Comparison of ENCODE assay signal across 8 cellular contexts in genomic region chr12:48001426-48002178, GRCh38. TPM values are rescaled to one million over a fixed set of nuclear protein-coding genes. Genes with fewer than 3 reads are reported as not detected.
A peak's percentile ranks its signal among the peaks of the same experiment; 100 is the strongest.
DNase-seq lines count a peak whose midpoint lies in the region; ATAC-seq and TF ChIP-seq lines count a peak whose summit lies in the region.

No MANE protein-coding gene starts in this region.

- no peak for TF ChIP-seq CTCF in body of pancreas (IDR thresholded peaks at IDR 0.05)

- no peak for TF ChIP-seq POLR2A in body of pancreas (IDR thresholded peaks at IDR 0.05)

- intact Hi-C loops in body of pancreas (cut with DNase I), result no loop called here

- H3K4me3 ChIP-seq in body of pancreas, result no peak overlapping the region

- DNase-seq in DMS 273 (lab: John Stamatoyannopoulos, UW; ENCODE audit: unreplicated experiment), result peak; percentile 67
- no peak for DNase-seq in DMS 273 treated with DMSO at 0.1 percent for 48 hours (lab: John Stamatoyannopoulos, UW)
- DNase-seq in NCI-H146 (lab: John Stamatoyannopoulos, UW), result peak; percentile 74
- peak; percentile 17 to 58 (median 32) for DNase-seq in body of pancreas
- no peak for DNase-seq in immature natural killer cell
- DNase-seq in stimulated activated effector memory CD8-positive, alpha-beta T cell treated with anti-CD3 and anti-CD28 coated beads, Interleukin-12 subunit alpha, Interleukin-12 subunit beta, amount 100 ng/mL, for 72 hours (ENCODE audit: low spot score in 2 of 2), result no peak
- no peak for DNase-seq in NCI-H446 treated with DMSO at 0.1 percent for 48 hours (lab: John Stamatoyannopoulos, UW)

- WGBS in body of pancreas, 2 donors, result 0% methylated on average over 21 to 51 of the region's 51 CpGs

- H3K36me3 Mint-ChIP-seq in immature natural killer cell, result no peaks in the 10 kb centered on the region
- H3K36me3 Mint-ChIP-seq in stimulated activated effector memory CD8-positive, alpha-beta T cell treated with anti-CD3 and anti-CD28 coated beads, Interleukin-12 subunit alpha, Interleukin-12 subunit beta, amount 100 ng/mL, for 72 hours, result no peaks in the 10 kb centered on the region

- H3K9me3 Mint-ChIP-seq in immature natural killer cell, result no peaks in the 10 kb centered on the region
- H3K9me3 Mint-ChIP-seq in stimulated activated effector memory CD8-positive, alpha-beta T cell treated with anti-CD3 and anti-CD28 coated beads, Interleukin-12 subunit alpha, Interleukin-12 subunit beta, amount 100 ng/mL, for 72 hours, result no peaks in the 10 kb centered on the region

- no peaks in the 10 kb centered on the region for H3K9me3 ChIP-seq in body of pancreas

- no peaks in the 10 kb centered on the region for H3K36me3 ChIP-seq in body of pancreas (replicated peaks in 1 of 2; ENCODE audit: insufficient read depth in 1 of 2, low read depth in 2 of 2)

- peak overlapping the region; percentile 46 to 71 (median 53) for H3K4me3 Mint-ChIP-seq in immature natural killer cell
- H3K4me3 Mint-ChIP-seq in stimulated activated effector memory CD8-positive, alpha-beta T cell treated with anti-CD3 and anti-CD28 coated beads, Interleukin-12 subunit alpha, Interleukin-12 subunit beta, amount 100 ng/mL, for 72 hours, result peak overlapping the region; percentile 85

- peaks cover 44% of the 10 kb centered on the region for H3K4me1 ChIP-seq in body of pancreas

- no peak overlapping the region for H3K27ac ChIP-seq in body of pancreas

- peaks cover 24 to 39% of the 10 kb centered on the region in 2 donors for H3K4me1 Mint-ChIP-seq in immature natural killer cell
- H3K4me1 Mint-ChIP-seq in stimulated activated effector memory CD8-positive, alpha-beta T cell treated with anti-CD3 and anti-CD28 coated beads, Interleukin-12 subunit alpha, Interleukin-12 subunit beta, amount 100 ng/mL, for 72 hours, result peaks cover 33% of the 10 kb centered on the region

- peaks cover 0 to 35% of the 10 kb centered on the region in 2 donors for H3K27me3 ChIP-seq in body of pancreas

- H3K27ac Mint-ChIP-seq in immature natural killer cell, result no peak overlapping the region
- H3K27ac Mint-ChIP-seq in stimulated activated effector memory CD8-positive, alpha-beta T cell treated with anti-CD3 and anti-CD28 coated beads, Interleukin-12 subunit alpha, Interleukin-12 subunit beta, amount 100 ng/mL, for 72 hours, result no peak overlapping the region

- ATAC-seq in body of pancreas (peak; percentile 66), GM19324 (IDR thresholded peaks at IDR 0.05; ENCODE audit: low FRiP score, unreplicated experiment) (no peak)
- ATAC-seq in stimulated activated effector memory CD8-positive, alpha-beta T cell treated with anti-CD3 and anti-CD28 coated beads, Interleukin-12 subunit alpha, Interleukin-12 subunit beta, amount 100 ng/mL, for 72 hours, result peak; percentile 15

- peaks cover 29 to 50% (median 34%) of the 10 kb centered on the region in 3 donors for H3K27me3 Mint-ChIP-seq in immature natural killer cell (ENCODE audit: low read depth in 3 of 3)

RNA-seq across cellular contexts. Expression of gene COL2A1, which starts 2.7 kb away (rescaled TPM):
- total RNA-seq in body of pancreas, result not detected
- polyA plus RNA-seq in immature natural killer cell, result not detected

RNA-seq across cellular contexts. Expression of gene TMEM106C, which starts 38.2 kb away (rescaled TPM):
- total RNA-seq in body of pancreas, result 10 to 100 TPM; 38.2 to 47.0 TPM
- 10 to 100 TPM; 56.9 to 73.5 (median 62.6) TPM for polyA plus RNA-seq in immature natural killer cell

Comparison
In these comparisons a context has a peak if more than half of its experiments do, and no peak if none do; other contexts are left out.
1. DNase-seq: peak in DMS 273 (single experiment), NCI-H146 (single experiment) and body of pancreas (4 of 4); none in DMS 273 treated with DMSO at 0.1 percent for 48 hours (single experiment), immature natural killer cell (0 of 3), stimulated activated effector memory CD8-positive, alpha-beta T cell treated with anti-CD3 and anti-CD28 coated beads, Interleukin-12 subunit alpha, Interleukin-12 subunit beta, amount 100 ng/mL, for 72 hours (0 of 2) and NCI-H446 treated with DMSO at 0.1 percent for 48 hours (single experiment).